Comparison of ENCODE assay signal across 22 cellular contexts in genomic region chr3:11898611-11899325, GRCh38.
"Had no signal": no experiment of that assay in that cellular context is flagged by ENCODE, and none has a peak within 500 bp of the region (broad histone marks: within the 10 kb centered on the region; RNA-seq: fewer than 3 reads in every experiment).

No MANE protein-coding gene starts in this region.

- H3K4me1 ChIP-seq: colonic mucosa, left ventricle myocardium inferior, neural progenitor cell, prostate gland, upper lobe of left lung had no signal

- H3K4me2 ChIP-seq: neural progenitor cell had no signal

- H3K27me3 ChIP-seq: colonic mucosa, dorsolateral prefrontal cortex, neural progenitor cell, upper lobe of left lung had no signal

- H3K9me3 ChIP-seq: colonic mucosa, left ventricle myocardium inferior, prostate gland, thoracic aorta, upper lobe of left lung had no signal

- ATAC-seq: effector memory CD8-positive, alpha-beta T cell; esophagus mucosa; naive thymus-derived CD8-positive, alpha-beta T cell had no signal

- H3K4me3 ChIP-seq: colonic mucosa, dorsolateral prefrontal cortex, left ventricle myocardium inferior, neural progenitor cell, prostate gland, thoracic aorta, upper lobe of left lung had no signal

- DNase-seq: activated CD4-positive, alpha-beta T cell treated with anti-CD3 and anti-CD28 coated beads for 4 hours; activated CD4-positive, alpha-beta T cell treated with anti-CD3 and anti-CD28 coated beads, Interleukin-2, amount 50 U/mL, for 48 hours; activated CD4-positive, CD25-positive, alpha-beta regulatory T cell; activated naive CD4-positive, alpha-beta T cell treated with anti-CD3 and anti-CD28 coated beads for 36 hours; activated naive CD8-positive, alpha-beta T cell treated with anti-CD3 and anti-CD28 coated beads, Interleukin-2, amount 10 ng/mL, durations not matched to agents 7 days and 5 days; activated T-cell treated with anti-CD3 and anti-CD28 coated beads, Interleukin-2, amount 50 U/mL, for 48 hours; amniotic stem cell; colonic mucosa; dorsolateral prefrontal cortex; effector memory CD8-positive, alpha-beta T cell; foreskin melanocyte; kidney glomerular epithelial cell; left ventricle myocardium inferior; naive thymus-derived CD8-positive, alpha-beta T cell; stimulated activated CD4-positive, alpha-beta T cell treated with anti-CD3 and anti-CD28 coated beads, Interleukin-2, amount 100 ng/mL, for 48 hours; stimulated activated CD8-positive, alpha-beta memory T cell treated with anti-CD3 and anti-CD28 coated beads, Interleukin-4, amount 100 ng/mL, for 48 hours; stimulated activated naive CD4-positive, alpha-beta T cell had no signal

- H3K27ac ChIP-seq: colonic mucosa, dorsolateral prefrontal cortex, left ventricle myocardium inferior, neural progenitor cell, prostate gland, thoracic aorta, upper lobe of left lung had no signal

- H3K9ac ChIP-seq: neural progenitor cell had no signal

- H3K36me3 ChIP-seq: colonic mucosa, left ventricle myocardium inferior, neural progenitor cell, prostate gland, thoracic aorta, upper lobe of left lung had no signal

- H2AFZ ChIP-seq: neural progenitor cell had no signal
